In genomic region chr5:36209664-36210063, GRCh38 we compare ENCODE assay signal across 27 cellular contexts. TPM values are rescaled to one million over a fixed set of nuclear protein-coding genes. Genes with fewer than 3 reads are reported as not detected.
DNase-seq lines count a peak whose midpoint lies in the region; ATAC-seq, FAIRE-seq and TF ChIP-seq lines count a peak whose summit lies in the region.
"Had no signal": no experiment of that assay in that cellular context is flagged by ENCODE, and none has a peak within 500 bp of the region (broad histone marks: within the 10 kb centered on the region; RNA-seq: fewer than 3 reads in every experiment).

No MANE protein-coding gene starts in this region.

- ATAC-seq in pancreas: no peak
- ATAC-seq: left colon; natural killer cell treated with Interleukin-12 subunit alpha and Interleukin-12 subunit beta and Interleukin-15 and Interleukin-18, amount 100 ng/mL, for 72 hours; stimulated activated effector memory CD8-positive, alpha-beta T cell treated with anti-CD3 and anti-CD28 coated beads, Interleukin-12 subunit alpha, Interleukin-12 subunit beta, amount 100 ng/mL, for 72 hours had no signal

- peak; percentile 51 for FAIRE-seq in pancreas (lab: Jason Lieb, UNC)
- FAIRE-seq: GM12891, TTC549 had no signal

- H3K36me3 ChIP-seq in HEK293 (ENCODE audit: control insufficient read depth in 2 of 2, insufficient read depth in 1 of 2, low read length in 2 of 2) (peaks cover 25 to 34% of the 10 kb centered on the region in 2 experiments), fibroblast of lung (ENCODE audit: control insufficient read depth, insufficient read depth, low read length) (no peaks in the 10 kb centered on the region), pancreas (peaks cover 0 to 24% (median 0%) of the 10 kb centered on the region in 3 donors)

- in situ Hi-C loops in GM13977 (cut with MboI; ENCODE audit: low pct_unique_long_range_greater_than_20kb, low sequenced_read_pairs, unreplicated experiment): no loop called here

- H3K27me3 ChIP-seq in fibroblast of lung (ENCODE audit: control insufficient read depth, insufficient read depth, low read length): no peaks in the 10 kb centered on the region
- no peaks in the 10 kb centered on the region for H3K27me3 ChIP-seq in pancreas
- H3K27me3 ChIP-seq: BLaER1, tibial nerve had no signal

- no peaks in the 10 kb centered on the region for H4K20me1 ChIP-seq in fibroblast of lung (ENCODE audit: control insufficient read depth, extremely low read depth, insufficient read depth, low read length)
- H4K20me1 ChIP-seq: BLaER1 had no signal

- H3K4me1 ChIP-seq in HEK293 (ENCODE audit: control insufficient read depth, insufficient read depth, low read length): no peaks in the 10 kb centered on the region
- H3K4me1 ChIP-seq in fibroblast of lung (ENCODE audit: control insufficient read depth, extremely low read depth, insufficient read depth, low read length): no peaks in the 10 kb centered on the region
- no peaks in the 10 kb centered on the region for H3K4me1 ChIP-seq in pancreas
- H3K4me1 ChIP-seq: tibial nerve had no signal

- H3K9me3 ChIP-seq in HEK293 (ENCODE audit: control insufficient read depth, insufficient read depth, low read depth, low read length) (no peaks in the 10 kb centered on the region), fibroblast of lung (ENCODE audit: control insufficient read depth, insufficient read depth, low read depth, low read length) (no peaks in the 10 kb centered on the region), pancreas (no peaks in the 10 kb centered on the region)
- H3K9me3 ChIP-seq: tibial nerve had no signal

- no peak overlapping the region for H3K4me3 ChIP-seq in HEK293 (ENCODE audit: low read depth, low read length)
- no peak overlapping the region for H3K4me3 ChIP-seq in fibroblast of lung (replicated peaks in 1 of 4; ENCODE audit: control extremely low read depth in 1 of 4, insufficient read depth in 1 of 4, low read depth in 3 of 4, low read length in 4 of 4)
- H3K4me3 ChIP-seq in pancreas: no peak overlapping the region
- H3K4me3 ChIP-seq: BLaER1, tibial nerve had no signal

- no peaks in the 10 kb centered on the region for H3K79me2 ChIP-seq in fibroblast of lung (ENCODE audit: control insufficient read depth, insufficient read depth, low read length)

- H3K4me3 Mint-ChIP-seq in chondrocyte (ENCODE audit: unreplicated experiment): no peak overlapping the region
- H3K4me3 Mint-ChIP-seq: activated naive CD4-positive, alpha-beta T cell treated with anti-CD3 and anti-CD28 coated beads, Interleukin-2, amount 10 ng/mL, durations not matched to agents 7 days and 5 days; natural killer cell treated with Interleukin-12 subunit alpha and Interleukin-12 subunit beta and Interleukin-15 and Interleukin-18, amount 100 ng/mL, for 72 hours; stimulated activated effector memory CD8-positive, alpha-beta T cell treated with anti-CD3 and anti-CD28 coated beads, Interleukin-12 subunit alpha, Interleukin-12 subunit beta, amount 100 ng/mL, for 72 hours; T-helper 1 cell treated with Interleukin-12 subunit alpha and Interleukin-12 subunit beta and Interleukin-4 antibody, amounts not matched to agents 30 μg/mL and 1 μg/mL, for 36 hours had no signal

- CTCF ChIA-PET in HEK293 (lab: Yijun Ruan, JAX): no interaction called here

- intact Hi-C loops in pancreas (cut with DNase I): no loop called here

- 94 to 95% methylated on average over 3 of the region's 3 CpGs for WGBS in pancreas, 2 donors

- TF ChIP-seq CTCF in HEK293 (tag by site-specific recombination; IDR thresholded peaks at IDR 0.05) (no peak), fibroblast of lung (conservative IDR thresholded peaks at IDR 0.05 in 1 of 2, IDR thresholded peaks at IDR 0.05 in 1 of 2; ENCODE audit: low read depth in 1 of 2, low read length in 2 of 2) (no peak), pancreas (IDR thresholded peaks at IDR 0.05) (no peak), GM13977 (IDR thresholded peaks at IDR 0.05; ENCODE audit: extremely low read depth, insufficient read depth, missing control alignments) (no peak), chondrocyte (IDR thresholded peaks at IDR 0.05) (no peak)

- no peaks in the 10 kb centered on the region for H3K9me3 Mint-ChIP-seq in chondrocyte (ENCODE audit: low read depth)
- H3K9me3 Mint-ChIP-seq: activated naive CD4-positive, alpha-beta T cell treated with anti-CD3 and anti-CD28 coated beads, Interleukin-2, amount 10 ng/mL, durations not matched to agents 7 days and 5 days; natural killer cell treated with Interleukin-12 subunit alpha and Interleukin-12 subunit beta and Interleukin-15 and Interleukin-18, amount 100 ng/mL, for 72 hours; stimulated activated effector memory CD8-positive, alpha-beta T cell treated with anti-CD3 and anti-CD28 coated beads, Interleukin-12 subunit alpha, Interleukin-12 subunit beta, amount 100 ng/mL, for 72 hours; T-helper 1 cell treated with Interleukin-12 subunit alpha and Interleukin-12 subunit beta and Interleukin-4 antibody, amounts not matched to agents 30 μg/mL and 1 μg/mL, for 36 hours had no signal

- no peaks in the 10 kb centered on the region for H3K27me3 Mint-ChIP-seq in chondrocyte (ENCODE audit: low read depth)
- H3K27me3 Mint-ChIP-seq: activated naive CD4-positive, alpha-beta T cell treated with anti-CD3 and anti-CD28 coated beads, Interleukin-2, amount 10 ng/mL, durations not matched to agents 7 days and 5 days; natural killer cell treated with Interleukin-12 subunit alpha and Interleukin-12 subunit beta and Interleukin-15 and Interleukin-18, amount 100 ng/mL, for 72 hours had no signal

- peak; percentile 15 for DNase-seq in amniotic epithelial cell (ENCODE audit: low read depth)
- peak; percentile 27 to 53 for DNase-seq in fibroblast of lung (ENCODE audit: low read depth in 2 of 2)
- no peak for DNase-seq in pancreas
- DNase-seq in GM13977 (ENCODE audit: low spot score): no peak
- DNase-seq in activated CD8-positive, alpha-beta memory T cell treated with anti-CD3 and anti-CD28 coated beads, Interleukin-2, amount 50 U/mL, for 48 hours: no peak
- DNase-seq in chondrocyte (ENCODE audit: low spot score): no peak
- DNase-seq: activated CD4-positive, alpha-beta T cell treated with anti-CD3 and anti-CD28 coated beads, Interleukin-2, amount 50 U/mL, for 48 hours; activated naive CD4-positive, alpha-beta T cell treated with anti-CD3 and anti-CD28 coated beads, Interleukin-2, amount 10 ng/mL, durations not matched to agents 7 days and 5 days; amniotic stem cell; DMS 273 treated with DMSO at 0.1 percent for 48 hours; effector CD4-positive, alpha-beta T cell; hippocampal formation; left colon; NCI-H1105; NCI-H187; NCI-H2171; NCI-H510A; stimulated activated CD4-positive, alpha-beta T cell treated with anti-CD3 and anti-CD28 coated beads, Interleukin-15, amount 100 ng/mL, for 24 hours had no signal

- H2AFZ ChIP-seq in fibroblast of lung (ENCODE audit: low read length): no peak overlapping the region

- H3K27ac Mint-ChIP-seq in chondrocyte (ENCODE audit: unreplicated experiment): no peak overlapping the region
- H3K27ac Mint-ChIP-seq: activated naive CD4-positive, alpha-beta T cell treated with anti-CD3 and anti-CD28 coated beads, Interleukin-2, amount 10 ng/mL, durations not matched to agents 7 days and 5 days; natural killer cell treated with Interleukin-12 subunit alpha and Interleukin-12 subunit beta and Interleukin-15 and Interleukin-18, amount 100 ng/mL, for 72 hours; stimulated activated effector memory CD8-positive, alpha-beta T cell treated with anti-CD3 and anti-CD28 coated beads, Interleukin-12 subunit alpha, Interleukin-12 subunit beta, amount 100 ng/mL, for 72 hours; T-helper 1 cell treated with Interleukin-12 subunit alpha and Interleukin-12 subunit beta and Interleukin-4 antibody, amounts not matched to agents 30 μg/mL and 1 μg/mL, for 36 hours had no signal

- peaks cover 10% of the 10 kb centered on the region for H3K4me1 Mint-ChIP-seq in chondrocyte (ENCODE audit: low read depth)
- H3K4me1 Mint-ChIP-seq: activated naive CD4-positive, alpha-beta T cell treated with anti-CD3 and anti-CD28 coated beads, Interleukin-2, amount 10 ng/mL, durations not matched to agents 7 days and 5 days; stimulated activated effector memory CD8-positive, alpha-beta T cell treated with anti-CD3 and anti-CD28 coated beads, Interleukin-12 subunit alpha, Interleukin-12 subunit beta, amount 100 ng/mL, for 72 hours had no signal

- H3K27ac ChIP-seq in HEK293 (ENCODE audit: extremely low read depth, low read depth, low read length): no peak overlapping the region
- H3K27ac ChIP-seq in fibroblast of lung (ENCODE audit: insufficient read depth, low read length): peak overlapping the region; percentile 47
- no peak overlapping the region for H3K27ac ChIP-seq in pancreas
- H3K27ac ChIP-seq: BLaER1, RWPE1, tibial nerve had no signal

- no peak overlapping the region for H3K9ac ChIP-seq in fibroblast of lung (ENCODE audit: insufficient read depth, low read length)
- H3K9ac ChIP-seq: BLaER1 had no signal

- peaks cover 29% of the 10 kb centered on the region for H3K36me3 Mint-ChIP-seq in chondrocyte (ENCODE audit: low read depth)

- POLR2A ChIA-PET in HEK293 (lab: Yijun Ruan, JAX): no interaction called here

- H3K4me2 ChIP-seq in fibroblast of lung (ENCODE audit: extremely low read depth, insufficient read depth, low read length): peak overlapping the region; percentile 8
- H3K4me2 ChIP-seq: BLaER1 had no signal

TF ChIP-seq in HEK293, 187 proteins besides CTCF, POLR2A, EP300 and RAD21:
- no peak for TF ChIP-seq ZNF223 (tag by site-specific recombination; IDR thresholded peaks at IDR 0.05)
- TF ChIP-seq SP3 (tag by site-specific recombination; IDR thresholded peaks at IDR 0.05): no peak
- 0 out of 2 replicates have a peak, but pooled peaks have one; percentile 14 for TF ChIP-seq ZNF629 (tag by site-specific recombination; IDR thresholded peaks at IDR 0.05)

RNA-seq across cellular contexts. Expression of gene NADK2, which starts 32.1 kb away (rescaled TPM):
- total RNA-seq in fibroblast of lung (24.4 and 26.9 TPM in 2 replicates), pancreas (10 to 100 TPM; 25.1 to 34.1 (median 30.5) TPM), chondrocyte (33.7 to 38.9 TPM (median 37.8 TPM) in 3 replicates)
- polyA plus RNA-seq in fibroblast of lung (11.5 and 11.6 TPM in 2 replicates), pancreas (10 to 100 TPM in 1 of 2 donors, 1 to 10 TPM in 1; 8.6 to 12.0 TPM)
- polyA plus RNA-seq in fibroblast of lung (2012): 12.7 and 13.1 TPM in 2 replicates
- 2.3 and 17.6 TPM in 2 replicates for polyA minus RNA-seq in fibroblast of lung (ENCODE audit: low replicate concordance)

RNA-seq across cellular contexts. Expression of gene SKP2, which starts 57.8 kb away (rescaled TPM):
- 10.6 and 11.0 TPM in 2 replicates for total RNA-seq in fibroblast of lung
- polyA plus RNA-seq in fibroblast of lung: 22.4 and 30.8 TPM in 2 replicates
- 15.2 and 22.4 TPM in 2 replicates for polyA plus RNA-seq in fibroblast of lung (2012)
- polyA minus RNA-seq in fibroblast of lung (ENCODE audit: low replicate concordance): 29.7 and 50.2 TPM in 2 replicates
- 1 to 10 TPM; 2.0 to 8.7 (median 5.0) TPM for total RNA-seq in pancreas
- 1 to 10 TPM; 1.5 to 2.3 TPM for polyA plus RNA-seq in pancreas
- total RNA-seq in chondrocyte: 34.8 to 41.1 TPM (median 36.1 TPM) in 3 replicates

RNA-seq across cellular contexts. Expression of gene LMBRD2, which starts 58.0 kb away (rescaled TPM):
- total RNA-seq in fibroblast of lung (18.0 and 19.8 TPM in 2 replicates), pancreas (1 to 10 TPM; 5.1 to 8.3 (median 6.9) TPM), chondrocyte (11.3 to 11.8 TPM (median 11.6 TPM) in 3 replicates)
- polyA plus RNA-seq in fibroblast of lung (4.7 and 7.2 TPM in 2 replicates), pancreas (1 to 10 TPM; 1.0 to 4.6 TPM)
- polyA plus RNA-seq in fibroblast of lung (2012): 3.7 and 5.2 TPM in 2 replicates
- polyA minus RNA-seq in fibroblast of lung (ENCODE audit: low replicate concordance): 1.9 and 2.5 TPM in 2 replicates

Comparison
In these comparisons a context has a peak if more than half of its experiments do, and no peak if none do; other contexts are left out.
1. DNase-seq: peak in amniotic epithelial cell (single experiment) and fibroblast of lung (2 of 2); none in pancreas (0 of 6), GM13977 (single experiment), activated CD8-positive, alpha-beta memory T cell treated with anti-CD3 and anti-CD28 coated beads, Interleukin-2, amount 50 U/mL, for 48 hours (single experiment) and chondrocyte (single experiment).